In the genomic region with DNA sequence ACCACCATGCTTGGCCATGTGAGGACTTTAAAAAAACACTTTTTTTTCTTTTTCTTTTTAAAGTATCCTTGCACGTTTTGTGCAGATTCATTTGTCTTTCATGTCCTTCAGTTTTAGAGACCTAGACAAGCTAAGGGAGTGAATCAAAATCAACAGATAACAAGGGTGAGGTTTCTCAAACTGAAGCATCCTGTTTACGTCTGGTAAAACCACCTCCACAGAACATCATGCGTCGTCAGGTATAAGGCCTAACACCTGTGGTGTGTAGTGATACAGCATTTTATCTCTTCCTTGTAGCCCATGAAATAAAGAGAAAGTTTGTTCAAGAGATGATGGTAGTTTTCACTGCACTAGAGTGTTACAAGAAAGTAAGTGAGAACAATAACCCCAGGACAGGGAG, we compare ENCODE assay signal across 21 cellular contexts. TPM values are rescaled to one million over a fixed set of nuclear protein-coding genes. Genes with fewer than 3 reads are reported as not detected.
DNase-seq lines count a peak whose midpoint lies in the region; ATAC-seq and TF ChIP-seq lines count a peak whose summit lies in the region.
"Had no signal": no experiment of that assay in that cellular context is flagged by ENCODE, and none has a peak within 500 bp of the region (broad histone marks: within the 10 kb centered on the region; RNA-seq: fewer than 3 reads in every experiment).

No MANE protein-coding gene starts in this region.

- peak overlapping the region; percentile 26 for H3K27ac Mint-ChIP-seq in activated naive CD4-positive, alpha-beta T cell treated with anti-CD3 and anti-CD28 coated beads, Interleukin-2, amount 10 ng/mL, durations not matched to agents 7 days and 5 days
- H3K27ac Mint-ChIP-seq in T-cell: peak overlapping the region; percentile 34 to 92

- H3K4me3 ChIP-seq in heart left ventricle: no peak overlapping the region

- no peak for DNase-seq in activated naive CD4-positive, alpha-beta T cell treated with anti-CD3 and anti-CD28 coated beads, Interleukin-2, amount 10 ng/mL, durations not matched to agents 7 days and 5 days
- no peak for DNase-seq in activated naive CD4-positive, alpha-beta T cell treated with anti-CD3 and anti-CD28 coated beads, Interleukin-2, amount 50 U/mL, for 16 hours
- DNase-seq in T-cell (peak in 1 of 34 experiments; percentile 36), heart left ventricle (no peak)
- peak; percentile 54 for DNase-seq in central memory CD4-positive, alpha-beta T cell
- no peak for DNase-seq in activated CD4-positive, alpha-beta T cell treated with anti-CD3 and anti-CD28 coated beads for 48 hours
- DNase-seq: GOT3, HCEC 1CT, KG1, NCI-H1092, NCI-H1436, NCI-H187 treated with DMSO at 0.1 percent for 48 hours, NCI-H2227 treated with DMSO at 0.1 percent for 48 hours, NCI-H510A, NCI-H748 treated with DMSO at 0.1 percent for 48 hours, SHP77 treated with DMSO at 0.1 percent for 48 hours had no signal

- 73 to 81% (median 79%) methylated on average over 4 of the region's 4 CpGs for WGBS in heart left ventricle, 4 donors

- H3K4me3 Mint-ChIP-seq in activated naive CD4-positive, alpha-beta T cell treated with anti-CD3 and anti-CD28 coated beads, Interleukin-2, amount 10 ng/mL, durations not matched to agents 7 days and 5 days: no peak overlapping the region
- H3K4me3 Mint-ChIP-seq in T-cell: no peak overlapping the region

- H3K4me1 Mint-ChIP-seq in activated naive CD4-positive, alpha-beta T cell treated with anti-CD3 and anti-CD28 coated beads, Interleukin-2, amount 10 ng/mL, durations not matched to agents 7 days and 5 days: peaks cover 5% of the 10 kb centered on the region
- peaks cover 6 to 10% (median 10%) of the 10 kb centered on the region in 3 donors for H3K4me1 Mint-ChIP-seq in T-cell

- TF ChIP-seq POLR2A in heart left ventricle (IDR thresholded peaks at IDR 0.05): no peak

- peaks cover 2% of the 10 kb centered on the region for H3K36me3 Mint-ChIP-seq in activated naive CD4-positive, alpha-beta T cell treated with anti-CD3 and anti-CD28 coated beads, Interleukin-2, amount 10 ng/mL, durations not matched to agents 7 days and 5 days
- H3K36me3 Mint-ChIP-seq in T-cell: no peaks in the 10 kb centered on the region

- POLR2A ChIA-PET in T-cell (lab: Charles Lee): no interaction called here

- ATAC-seq in T-cell (replicated peaks in 1 of 4) (peak; percentile 90 to 97 (median 90)), GM19351 (IDR thresholded peaks at IDR 0.05; ENCODE audit: unreplicated experiment) (no peak), heart left ventricle (no peak)

- CTCF ChIA-PET in activated naive CD4-positive, alpha-beta T cell treated with anti-CD3 and anti-CD28 coated beads, Interleukin-2, amount 10 ng/mL, durations not matched to agents 7 days and 5 days (lab: Charles Lee): no interaction called here
- CTCF ChIA-PET in T-cell (lab: Charles Lee): interaction anchor here in 1 of 2 donors (0.6 to 1.6 kb wide), 2 partner anchors 90 to 554 kb away, joined by 3 to 5 read pairs; no protein-coding TSS in a partner anchor

- no peaks in the 10 kb centered on the region for H3K36me3 ChIP-seq in heart left ventricle

- intact Hi-C loops in heart left ventricle (cut with DNase I): no loop called here

- no peak for TF ChIP-seq CTCF in heart left ventricle (IDR thresholded peaks at IDR 0.05)

- H3K9me3 ChIP-seq in heart left ventricle: peaks cover 0 to 12% (median 4%) of the 10 kb centered on the region in 12 donors

- H3K27me3 Mint-ChIP-seq in activated naive CD4-positive, alpha-beta T cell treated with anti-CD3 and anti-CD28 coated beads, Interleukin-2, amount 10 ng/mL, durations not matched to agents 7 days and 5 days: peaks cover 8% of the 10 kb centered on the region
- peaks cover 13 to 22% of the 10 kb centered on the region in 2 donors for H3K27me3 Mint-ChIP-seq in T-cell

- peaks cover 0 to 14% (median 0%) of the 10 kb centered on the region in 9 donors for H3K27me3 ChIP-seq in heart left ventricle

- H3K27ac ChIP-seq in heart left ventricle: no peak overlapping the region
- H3K27ac ChIP-seq: RWPE1 had no signal

- H3K4me1 ChIP-seq in heart left ventricle: peaks cover 0 to 26% (median 0%) of the 10 kb centered on the region in 12 donors

- H3K9me3 Mint-ChIP-seq in activated naive CD4-positive, alpha-beta T cell treated with anti-CD3 and anti-CD28 coated beads, Interleukin-2, amount 10 ng/mL, durations not matched to agents 7 days and 5 days: peaks cover 16% of the 10 kb centered on the region
- peaks cover 0 to 7% (median 6%) of the 10 kb centered on the region in 3 donors for H3K9me3 Mint-ChIP-seq in T-cell

RNA-seq across cellular contexts. Expression of a gene that starts 26.3 kb away (rescaled TPM):
- 1 to 10 TPM; 3.4 to 6.0 (median 4.1) TPM for total RNA-seq in T-cell
- total RNA-seq in heart left ventricle: 10 to 100 TPM in 1 of 9 donors, 1 to 10 TPM in 8; 1.5 to 39.4 (median 2.3) TPM
- polyA plus RNA-seq in heart left ventricle: 1 to 10 TPM in 1 of 2 donors, under 1 TPM in 1; 0.69 to 1.4 TPM
- total RNA-seq: A673, Daoy had no signal

RNA-seq across cellular contexts. Expression of a gene that starts 26.4 kb away (rescaled TPM):
- 10 to 100 TPM in 4 of 5 donors, 1 to 10 TPM in 1; 8.0 to 23.6 (median 15.9) TPM for total RNA-seq in T-cell
- total RNA-seq in heart left ventricle: 10 to 100 TPM in 2 of 9 donors, 1 to 10 TPM in 7; 1.9 to 33.3 (median 4.5) TPM
- polyA plus RNA-seq in heart left ventricle: 1 to 10 TPM; 3.4 to 5.9 TPM
- total RNA-seq: A673 had no signal
- polyA plus RNA-seq: BJ had no signal

Comparison
In these comparisons a context has a peak if more than half of its experiments do, and no peak if none do; other contexts are left out.
1. ATAC-seq: peak in T-cell (4 of 4); none in GM19351 (single experiment) and heart left ventricle (0 of 4).